Comparison of ENCODE assay signal across 1 cellular context in genomic region chr7:111678986-111679385, GRCh38.
TF ChIP-seq lines count a peak whose summit lies in the region.

No MANE protein-coding gene starts in this region.

TF ChIP-seq in GM23338, 12 proteins besides CTCF, POLR2A, EP300 and RAD21 (continued from another document):
- no peak for TF ChIP-seq ETS1 (IDR thresholded peaks at IDR 0.05)
- no peak for TF ChIP-seq JUNB (IDR thresholded peaks at IDR 0.05; ENCODE audit: unreplicated experiment)
TF ChIP-seq in GM23338: peak in this region for 0.
